ENCODE assay signal across 12 cellular contexts in the genomic region with DNA sequence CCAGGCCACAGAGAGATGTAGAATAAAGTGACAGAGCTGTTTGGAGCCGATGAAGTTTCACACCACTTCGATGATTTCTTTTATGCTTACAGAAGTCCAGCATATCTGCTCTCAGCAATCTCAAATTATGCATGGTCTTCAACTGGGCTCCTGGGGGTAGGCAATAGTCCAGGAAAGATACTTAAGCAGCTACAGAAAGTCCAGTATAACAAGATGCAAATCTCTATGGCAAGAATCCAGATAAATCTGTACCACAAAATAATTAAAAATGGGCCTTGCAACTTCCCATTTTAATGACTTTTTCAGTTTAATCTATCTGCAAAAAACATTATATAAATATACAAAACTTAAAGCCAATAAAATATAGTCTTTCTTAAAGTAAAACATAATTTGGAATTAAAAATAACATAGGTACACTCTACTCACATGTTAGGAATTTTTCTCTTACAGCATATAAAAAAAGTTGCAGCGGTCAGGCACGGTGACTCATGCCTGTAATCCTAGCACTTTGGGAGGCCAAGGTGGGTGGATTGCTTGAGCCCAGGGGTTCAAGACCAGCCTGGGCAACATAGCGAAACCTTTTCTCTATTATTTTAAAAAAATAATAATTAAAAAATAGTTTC. TPM values are rescaled to one million over a fixed set of nuclear protein-coding genes. Genes with fewer than 3 reads are reported as not detected.
DNase-seq lines count a peak whose midpoint lies in the region; ATAC-seq, FAIRE-seq and TF ChIP-seq lines count a peak whose summit lies in the region.
"Had no signal": no experiment of that assay in that cellular context is flagged by ENCODE, and none has a peak within 500 bp of the region (broad histone marks: within the 10 kb centered on the region; RNA-seq: fewer than 3 reads in every experiment).

No MANE protein-coding gene starts in this region.

- peak overlapping the region; percentile 34; the same call in 1 of the 2 replicates for H3K27ac ChIP-seq in HCT116 (ENCODE audit: low read depth, low read length)
- H3K27ac ChIP-seq: esophagus muscularis mucosa had no signal

- no peak for TF ChIP-seq CTCF in HCT116 (IDR thresholded peaks at IDR 0.05 in 2 of 3, conservative IDR thresholded peaks at IDR 0.05 in 1 of 3; ENCODE audit: borderline replicate concordance in 1 of 3, insufficient read depth in 1 of 3, low read depth in 2 of 3, low read length in 2 of 3)
- TF ChIP-seq CTCF in fibroblast of mammary gland (conservative IDR thresholded peaks at IDR 0.05; ENCODE audit: control insufficient read depth, insufficient read depth, low read depth, low read length) = no peak

- H3K9ac ChIP-seq in HCT116 (ENCODE audit: low read length) = no peak overlapping the region

- POLR2A ChIA-PET in HCT116 (lab: Charles Lee) = no interaction called here

- peak overlapping the region; percentile 50; the same call in 1 of the 2 replicates for H3K4me2 ChIP-seq in HCT116 (ENCODE audit: low read length)

- no TSS peak for BruUV-seq in HCT116 (replicated peaks; lab: Mats Ljungman, UMichigan)

- peaks cover 7 to 13% of the 10 kb centered on the region in 2 experiments for H3K4me1 ChIP-seq in HCT116 (ENCODE audit: control insufficient read depth in 1 of 2, insufficient read depth in 2 of 2, low read length in 2 of 2)
- H3K4me1 ChIP-seq: esophagus muscularis mucosa had no signal

- no peaks in the 10 kb centered on the region for H3K27me3 ChIP-seq in HCT116 (ENCODE audit: insufficient read depth, low read length)
- H3K27me3 ChIP-seq: esophagus muscularis mucosa had no signal

- CTCF ChIA-PET in HCT116 (lab: Charles Lee) = no interaction called here

- H4K20me1 ChIP-seq in HCT116 (ENCODE audit: insufficient read depth) = no peaks in the 10 kb centered on the region

- RAD21 ChIA-PET in HCT116 (lab: Charles Lee; ENCODE audit: low non-redundant PET in 1 of 2, low total read pairs in 2 of 2, uncharacterized antibody in 2 of 2, unreplicated experiment in 2 of 2) = no interaction called here

- no peaks in the 10 kb centered on the region for H3K9me3 ChIP-seq in HCT116 (ENCODE audit: control insufficient read depth in 1 of 2, insufficient read depth in 1 of 2, low read depth in 1 of 2, low read length in 2 of 2)
- H3K9me3 ChIP-seq: esophagus muscularis mucosa had no signal

- FAIRE-seq in A204.1 (lab: Jason Lieb, UNC) = peak; percentile 80

- H3K4me3 ChIP-seq in HCT116 (replicated peaks in 1 of 2; ENCODE audit: low read depth in 1 of 2, low read length in 2 of 2) = no peak overlapping the region
- no peak overlapping the region for H3K4me3 ChIP-seq in fibroblast of mammary gland (ENCODE audit: control insufficient read depth, low read depth, low read length)
- H3K4me3 ChIP-seq: esophagus muscularis mucosa had no signal

- DNase-seq in HCT116 (ENCODE audit: low read depth, low spot score) (peak; percentile 16), fibroblast of mammary gland (ENCODE audit: low read depth) (peak; percentile 63), pons (ENCODE audit: low spot score) (no peak)
- DNase-seq: activated CD4-positive, alpha-beta T cell treated with anti-CD3 and anti-CD28 coated beads, Interleukin-2, amount 50 U/mL, for 4 hours; NCI-H2107; stimulated activated CD4-positive, alpha-beta T cell treated with anti-CD3 and anti-CD28 coated beads, Interleukin-1b, Interleukin-23, amount 100 ng/mL, for 48 hours had no signal

- ATAC-seq in HCT116 (peak; percentile 63), SK-N-SH treated with all-trans-retinoic acid at 6 μM for 48 hours (peak; percentile 82), HG03432 (IDR thresholded peaks at IDR 0.05; ENCODE audit: unreplicated experiment) (no peak), HG03159 (IDR thresholded peaks at IDR 0.05; ENCODE audit: unreplicated experiment) (no peak), GM19324 (IDR thresholded peaks at IDR 0.05; ENCODE audit: low FRiP score, unreplicated experiment) (no peak)

- TF ChIP-seq RAD21 in HCT116 (IDR thresholded peaks at IDR 0.05; ENCODE audit: low read depth) = no peak

- TF ChIP-seq POLR2A in HCT116 (IDR thresholded peaks at IDR 0.05; ENCODE audit: borderline replicate concordance, extremely low read depth, insufficient read depth, insufficient read length) = no peak

- intact Hi-C loops in HCT116 (cut with micrococcal nuclease) = no loop called here

- no peak overlapping the region for H2AFZ ChIP-seq in HCT116 (ENCODE audit: low read depth, low read length, poor library complexity, severe bottlenecking)

- H3K79me2 ChIP-seq in HCT116 (ENCODE audit: insufficient read depth, low read length) = no peaks in the 10 kb centered on the region

- no peaks in the 10 kb centered on the region for H3K9me2 ChIP-seq in HCT116 (ENCODE audit: insufficient read depth)

- no peaks in the 10 kb centered on the region; a peak in 1 of 4 replicates for H3K36me3 ChIP-seq in HCT116 (ENCODE audit: control insufficient read depth in 1 of 2, insufficient read depth in 2 of 2, low read length in 2 of 2)

TF ChIP-seq in HCT116, 20 proteins besides CTCF, POLR2A, EP300 and RAD21:
- TF ChIP-seq JUND (IDR thresholded peaks at IDR 0.05) (peak; percentile 44), FOSL1 (IDR thresholded peaks at IDR 0.05; ENCODE audit: low read depth) (peak; percentile 46; the same call in 1 of the 2 replicates), EGR1 (IDR thresholded peaks at IDR 0.05; ENCODE audit: low read depth) (0 out of 2 replicates have a peak, but pooled peaks have one; percentile 33)
- TF ChIP-seq, protein P1, sequence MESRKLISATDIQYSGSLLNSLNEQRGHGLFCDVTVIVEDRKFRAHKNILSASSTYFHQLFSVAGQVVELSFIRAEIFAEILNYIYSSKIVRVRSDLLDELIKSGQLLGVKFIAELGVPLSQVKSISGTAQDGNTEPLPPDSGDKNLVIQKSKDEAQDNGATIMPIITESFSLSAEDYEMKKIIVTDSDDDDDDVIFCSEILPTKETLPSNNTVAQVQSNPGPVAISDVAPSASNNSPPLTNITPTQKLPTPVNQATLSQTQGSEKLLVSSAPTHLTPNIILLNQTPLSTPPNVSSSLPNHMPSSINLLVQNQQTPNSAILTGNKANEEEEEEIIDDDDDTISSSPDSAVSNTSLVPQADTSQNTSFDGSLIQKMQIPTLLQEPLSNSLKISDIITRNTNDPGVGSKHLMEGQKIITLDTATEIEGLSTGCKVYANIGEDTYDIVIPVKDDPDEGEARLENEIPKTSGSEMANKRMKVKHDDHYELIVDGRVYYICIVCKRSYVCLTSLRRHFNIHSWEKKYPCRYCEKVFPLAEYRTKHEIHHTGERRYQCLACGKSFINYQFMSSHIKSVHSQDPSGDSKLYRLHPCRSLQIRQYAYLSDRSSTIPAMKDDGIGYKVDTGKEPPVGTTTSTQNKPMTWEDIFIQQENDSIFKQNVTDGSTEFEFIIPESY (IDR thresholded peaks at IDR 0.05; ENCODE audit: extremely low read depth, insufficient replicate concordance, low read length) = no peak

TF ChIP-seq in SK-N-SH treated with all-trans-retinoic acid at 6 μM for 48 hours, 23 proteins besides CTCF, POLR2A, EP300 and RAD21 (continues in another document):
- TF ChIP-seq, protein P2, sequence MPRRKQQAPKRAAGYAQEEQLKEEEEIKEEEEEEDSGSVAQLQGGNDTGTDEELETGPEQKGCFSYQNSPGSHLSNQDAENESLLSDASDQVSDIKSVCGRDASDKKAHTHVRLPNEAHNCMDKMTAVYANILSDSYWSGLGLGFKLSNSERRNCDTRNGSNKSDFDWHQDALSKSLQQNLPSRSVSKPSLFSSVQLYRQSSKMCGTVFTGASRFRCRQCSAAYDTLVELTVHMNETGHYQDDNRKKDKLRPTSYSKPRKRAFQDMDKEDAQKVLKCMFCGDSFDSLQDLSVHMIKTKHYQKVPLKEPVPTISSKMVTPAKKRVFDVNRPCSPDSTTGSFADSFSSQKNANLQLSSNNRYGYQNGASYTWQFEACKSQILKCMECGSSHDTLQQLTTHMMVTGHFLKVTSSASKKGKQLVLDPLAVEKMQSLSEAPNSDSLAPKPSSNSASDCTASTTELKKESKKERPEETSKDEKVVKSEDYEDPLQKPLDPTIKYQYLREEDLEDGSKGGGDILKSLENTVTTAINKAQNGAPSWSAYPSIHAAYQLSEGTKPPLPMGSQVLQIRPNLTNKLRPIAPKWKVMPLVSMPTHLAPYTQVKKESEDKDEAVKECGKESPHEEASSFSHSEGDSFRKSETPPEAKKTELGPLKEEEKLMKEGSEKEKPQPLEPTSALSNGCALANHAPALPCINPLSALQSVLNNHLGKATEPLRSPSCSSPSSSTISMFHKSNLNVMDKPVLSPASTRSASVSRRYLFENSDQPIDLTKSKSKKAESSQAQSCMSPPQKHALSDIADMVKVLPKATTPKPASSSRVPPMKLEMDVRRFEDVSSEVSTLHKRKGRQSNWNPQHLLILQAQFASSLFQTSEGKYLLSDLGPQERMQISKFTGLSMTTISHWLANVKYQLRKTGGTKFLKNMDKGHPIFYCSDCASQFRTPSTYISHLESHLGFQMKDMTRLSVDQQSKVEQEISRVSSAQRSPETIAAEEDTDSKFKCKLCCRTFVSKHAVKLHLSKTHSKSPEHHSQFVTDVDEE (CRISPR knock-in tag; IDR thresholded peaks at IDR 0.05) = no peak
- no peak for TF ChIP-seq ESRRG (CRISPR knock-in tag; IDR thresholded peaks at IDR 0.05)
- no peak for TF ChIP-seq ZNF565 (CRISPR knock-in tag; conservative IDR thresholded peaks at IDR 0.05; ENCODE audit: low read depth)
- no peak for TF ChIP-seq TOX (CRISPR knock-in tag; IDR thresholded peaks at IDR 0.05; ENCODE audit: borderline replicate concordance)
- TF ChIP-seq SNAI2 (CRISPR knock-in tag; IDR thresholded peaks at IDR 0.05) = no peak
- TF ChIP-seq, protein P3, sequence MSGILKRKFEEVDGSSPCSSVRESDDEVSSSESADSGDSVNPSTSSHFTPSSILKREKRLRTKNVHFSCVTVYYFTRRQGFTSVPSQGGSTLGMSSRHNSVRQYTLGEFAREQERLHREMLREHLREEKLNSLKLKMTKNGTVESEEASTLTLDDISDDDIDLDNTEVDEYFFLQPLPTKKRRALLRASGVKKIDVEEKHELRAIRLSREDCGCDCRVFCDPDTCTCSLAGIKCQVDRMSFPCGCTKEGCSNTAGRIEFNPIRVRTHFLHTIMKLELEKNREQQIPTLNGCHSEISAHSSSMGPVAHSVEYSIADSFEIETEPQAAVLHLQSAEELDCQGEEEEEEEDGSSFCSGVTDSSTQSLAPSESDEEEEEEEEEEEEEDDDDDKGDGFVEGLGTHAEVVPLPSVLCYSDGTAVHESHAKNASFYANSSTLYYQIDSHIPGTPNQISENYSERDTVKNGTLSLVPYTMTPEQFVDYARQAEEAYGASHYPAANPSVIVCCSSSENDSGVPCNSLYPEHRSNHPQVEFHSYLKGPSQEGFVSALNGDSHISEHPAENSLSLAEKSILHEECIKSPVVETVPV (CRISPR knock-in tag; IDR thresholded peaks at IDR 0.05) = no peak
- no peak for TF ChIP-seq OSR1 (CRISPR knock-in tag; IDR thresholded peaks at IDR 0.05)
- TF ChIP-seq ZFP3 (CRISPR knock-in tag; IDR thresholded peaks at IDR 0.05) = no peak
- TF ChIP-seq GLIS3 (CRISPR knock-in tag; IDR thresholded peaks at IDR 0.05) = no peak

RNA-seq across cellular contexts. Expression of a gene that starts 20.5 kb away (rescaled TPM):
- 28.2 TPM for total RNA-seq in HCT116 (2021; ENCODE audit: unreplicated experiment)
- 8.7 and 12.2 TPM in 2 replicates for polyA plus RNA-seq in HCT116 (2012)

RNA-seq across cellular contexts. Expression of a gene that starts 43.8 kb away (rescaled TPM):
- total RNA-seq in HCT116 (2021; ENCODE audit: unreplicated experiment) = 27.1 TPM
- polyA plus RNA-seq in HCT116 (2012) = 39.2 and 43.5 TPM in 2 replicates

Comparison
In these comparisons a context has a peak if more than half of its experiments do, and no peak if none do; other contexts are left out.
1. ATAC-seq: peak in HCT116 (single experiment) and SK-N-SH treated with all-trans-retinoic acid at 6 μM for 48 hours (single experiment); none in HG03432 (single experiment), HG03159 (single experiment) and GM19324 (single experiment).